Comparison of ENCODE assay signal across 9 cellular contexts in the genomic region with DNA sequence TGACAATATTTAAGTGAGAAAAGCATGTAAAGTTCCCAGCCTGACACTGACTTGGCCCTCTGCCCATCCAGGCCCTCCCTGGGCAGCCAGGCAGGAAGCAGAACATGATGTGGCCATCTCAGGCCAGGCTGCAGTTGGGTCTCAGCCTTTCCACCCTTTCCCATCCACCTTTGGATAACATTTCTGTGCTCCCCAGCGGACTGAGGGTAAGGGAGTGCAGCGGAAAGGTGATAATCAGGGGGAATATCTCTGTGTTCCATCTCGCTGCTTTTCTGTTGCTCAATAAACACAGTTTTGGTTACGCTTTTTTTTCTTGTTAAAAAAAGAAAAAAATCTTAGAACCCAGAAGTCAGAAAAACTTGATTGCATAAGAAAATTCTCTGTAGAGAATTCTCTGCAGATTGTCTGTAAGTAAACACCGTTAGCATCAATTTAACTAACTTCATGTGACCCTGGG.
DNase-seq lines count a peak whose midpoint lies in the region; ATAC-seq, FAIRE-seq and TF ChIP-seq lines count a peak whose summit lies in the region.
"Had no signal": no experiment of that assay in that cellular context is flagged by ENCODE, and none has a peak within 500 bp of the region (broad histone marks: within the 10 kb centered on the region; RNA-seq: fewer than 3 reads in every experiment).

No MANE protein-coding gene starts in this region.

- WGBS in mesenchymal stem cell, result 79% methylated on average over 3 of the region's 5 CpGs

- no peaks in the 10 kb centered on the region for H3K36me3 ChIP-seq in astrocyte (ENCODE audit: insufficient read depth, low read length)
- no peaks in the 10 kb centered on the region for H3K36me3 ChIP-seq in mesenchymal stem cell (ENCODE audit: control insufficient read depth in 1 of 2, insufficient read depth in 2 of 2, low read depth in 1 of 2, low read length in 2 of 2)

- no peak overlapping the region for H3K14ac ChIP-seq in mesenchymal stem cell (ENCODE audit: low read length in 2 of 2)

- H3K27me3 Mint-ChIP-seq in stimulated activated naive CD8-positive, alpha-beta T cell treated with anti-CD3 and anti-CD28 coated beads, Interleukin-15, Interleukin-2, amounts not matched to agents 100 ng/mL and 50 ng/mL, for 24 hours, result no peaks in the 10 kb centered on the region
- H3K27me3 Mint-ChIP-seq in astrocyte (ENCODE audit: low read depth, unreplicated experiment) (no peaks in the 10 kb centered on the region), endothelial cell (ENCODE audit: unreplicated experiment) (no peaks in the 10 kb centered on the region), glutamatergic neuron (ENCODE audit: unreplicated experiment) (no peaks in the 10 kb centered on the region)

- peak overlapping the region; percentile 53 for H3K4me3 ChIP-seq in astrocyte (ENCODE audit: insufficient read depth, low read depth, low read length)
- H3K4me3 ChIP-seq in mesenchymal stem cell (ENCODE audit: insufficient read depth in 1 of 2, low read depth in 1 of 2, low read length in 2 of 2), result peak overlapping the region in 1 of 2 experiments; percentile 74

- no peak for FAIRE-seq in astrocyte (lab: Jason Lieb, UNC)
- FAIRE-seq: keratinocyte had no signal

- H3K9me3 Mint-ChIP-seq in stimulated activated naive CD8-positive, alpha-beta T cell treated with anti-CD3 and anti-CD28 coated beads, Interleukin-15, Interleukin-2, amounts not matched to agents 100 ng/mL and 50 ng/mL, for 24 hours, result no peaks in the 10 kb centered on the region
- peaks cover 5% of the 10 kb centered on the region for H3K9me3 Mint-ChIP-seq in astrocyte (ENCODE audit: unreplicated experiment)
- no peaks in the 10 kb centered on the region for H3K9me3 Mint-ChIP-seq in endothelial cell (ENCODE audit: unreplicated experiment)
- peaks cover 2% of the 10 kb centered on the region for H3K9me3 Mint-ChIP-seq in glutamatergic neuron (ENCODE audit: unreplicated experiment)

- no peaks in the 10 kb centered on the region for H3K79me2 ChIP-seq in astrocyte (ENCODE audit: insufficient read depth, low read length)

- H3K9ac ChIP-seq in astrocyte (ENCODE audit: low read length) (no peak overlapping the region), mesenchymal stem cell (ENCODE audit: low read length) (peak overlapping the region; percentile 81)

- H3K9me3 ChIP-seq in astrocyte (ENCODE audit: insufficient read depth, low read depth, low read length) (no peaks in the 10 kb centered on the region), mesenchymal stem cell (ENCODE audit: control insufficient read depth, low read length) (no peaks in the 10 kb centered on the region)

- no peak for ATAC-seq in stimulated activated naive CD8-positive, alpha-beta T cell treated with anti-CD3 and anti-CD28 coated beads, Interleukin-15, Interleukin-2, amounts not matched to agents 100 U/mL and 50 U/mL, for 24 hours

- peak overlapping the region; percentile 40 for H3K27ac Mint-ChIP-seq in stimulated activated naive CD8-positive, alpha-beta T cell treated with anti-CD3 and anti-CD28 coated beads, Interleukin-15, Interleukin-2, amounts not matched to agents 100 ng/mL and 50 ng/mL, for 24 hours
- no peak overlapping the region for H3K27ac Mint-ChIP-seq in astrocyte (ENCODE audit: unreplicated experiment)
- no peak overlapping the region for H3K27ac Mint-ChIP-seq in endothelial cell (ENCODE audit: unreplicated experiment)
- no peak overlapping the region for H3K27ac Mint-ChIP-seq in glutamatergic neuron (ENCODE audit: unreplicated experiment)

- no peak overlapping the region for H3K23ac ChIP-seq in mesenchymal stem cell (ENCODE audit: low read length in 2 of 2)

- H2BK15ac ChIP-seq in mesenchymal stem cell (ENCODE audit: low read depth, poor library complexity, severe bottlenecking), result no peak overlapping the region

- H3K18ac ChIP-seq in mesenchymal stem cell (ENCODE audit: low read depth in 1 of 2, low read length in 2 of 2), result no peak overlapping the region

- peaks cover 5% of the 10 kb centered on the region for H3K4me1 ChIP-seq in astrocyte (ENCODE audit: insufficient read depth, low read length)
- no peaks in the 10 kb centered on the region for H3K4me1 ChIP-seq in mesenchymal stem cell (ENCODE audit: control insufficient read depth, insufficient read depth, low read depth, low read length)

- TF ChIP-seq CTCF in astrocyte (IDR thresholded peaks at IDR 0.05; ENCODE audit: insufficient read depth, low read depth, low read length) (no peak), endothelial cell (IDR thresholded peaks at IDR 0.05; ENCODE audit: unreplicated experiment) (no peak), glutamatergic neuron (IDR thresholded peaks at IDR 0.05; ENCODE audit: partially characterized antibody, unreplicated experiment) (no peak)

- H4K8ac ChIP-seq in mesenchymal stem cell (ENCODE audit: low read length), result no peak overlapping the region

- peak overlapping the region; percentile 79 for H3K4me3 Mint-ChIP-seq in stimulated activated naive CD8-positive, alpha-beta T cell treated with anti-CD3 and anti-CD28 coated beads, Interleukin-15, Interleukin-2, amounts not matched to agents 100 ng/mL and 50 ng/mL, for 24 hours
- H3K4me3 Mint-ChIP-seq in astrocyte (ENCODE audit: unreplicated experiment), result no peak overlapping the region
- H3K4me3 Mint-ChIP-seq in endothelial cell (ENCODE audit: unreplicated experiment), result no peak overlapping the region
- no peak overlapping the region for H3K4me3 Mint-ChIP-seq in glutamatergic neuron (ENCODE audit: unreplicated experiment)

- H2AK5ac ChIP-seq in mesenchymal stem cell (ENCODE audit: low read length, severe bottlenecking), result no peak overlapping the region

- H2BK12ac ChIP-seq in mesenchymal stem cell (ENCODE audit: low read length in 2 of 2), result no peak overlapping the region

- H4K20me1 ChIP-seq in astrocyte (ENCODE audit: insufficient read depth, low read length), result no peaks in the 10 kb centered on the region

- no peak overlapping the region for H2BK5ac ChIP-seq in mesenchymal stem cell (ENCODE audit: low read depth, low read length, poor library complexity, severe bottlenecking)

- no peak for DNase-seq in stimulated activated naive CD8-positive, alpha-beta T cell treated with anti-CD3 and anti-CD28 coated beads, Interleukin-15, Interleukin-2, amounts not matched to agents 100 U/mL and 50 U/mL, for 24 hours
- DNase-seq in astrocyte (ENCODE audit: low read depth), result no peak
- peak; percentile 34 for DNase-seq in mesenchymal stem cell
- DNase-seq in occipital lobe (lab: John Stamatoyannopoulos, UW), result no peak
- DNase-seq in endothelial cell (ENCODE audit: low spot score), result no peak
- DNase-seq in NCI-H2171 (lab: John Stamatoyannopoulos, UW), result no peak
- DNase-seq in glutamatergic neuron, result no peak

- no peak overlapping the region for H3K4ac ChIP-seq in mesenchymal stem cell (ENCODE audit: low read depth in 1 of 2, low read length in 2 of 2)

- no peak overlapping the region for H3K27ac ChIP-seq in astrocyte (ENCODE audit: low read depth, low read length)
- no peak overlapping the region for H3K27ac ChIP-seq in mesenchymal stem cell (ENCODE audit: low read length, poor library complexity, severe bottlenecking)

- peaks cover 54% of the 10 kb centered on the region for H3K4me1 Mint-ChIP-seq in stimulated activated naive CD8-positive, alpha-beta T cell treated with anti-CD3 and anti-CD28 coated beads, Interleukin-15, Interleukin-2, amounts not matched to agents 100 ng/mL and 50 ng/mL, for 24 hours (ENCODE audit: low read depth)
- H3K4me1 Mint-ChIP-seq in astrocyte (ENCODE audit: low read depth, unreplicated experiment), result peaks cover 2% of the 10 kb centered on the region
- peaks cover 5% of the 10 kb centered on the region for H3K4me1 Mint-ChIP-seq in endothelial cell (ENCODE audit: unreplicated experiment)
- H3K4me1 Mint-ChIP-seq in glutamatergic neuron (ENCODE audit: low read depth, unreplicated experiment), result peaks cover 2% of the 10 kb centered on the region

- H4K91ac ChIP-seq in mesenchymal stem cell (ENCODE audit: low read length), result no peak overlapping the region

- no peak overlapping the region for H2BK120ac ChIP-seq in mesenchymal stem cell (ENCODE audit: low read depth, low read length)

- no peaks in the 10 kb centered on the region for H3K36me3 Mint-ChIP-seq in stimulated activated naive CD8-positive, alpha-beta T cell treated with anti-CD3 and anti-CD28 coated beads, Interleukin-15, Interleukin-2, amounts not matched to agents 100 ng/mL and 50 ng/mL, for 24 hours (ENCODE audit: low read depth)
- H3K36me3 Mint-ChIP-seq in astrocyte (ENCODE audit: low read depth, unreplicated experiment) (no peaks in the 10 kb centered on the region), endothelial cell (ENCODE audit: low read depth, unreplicated experiment) (no peaks in the 10 kb centered on the region), glutamatergic neuron (ENCODE audit: unreplicated experiment) (no peaks in the 10 kb centered on the region)

- peak overlapping the region; percentile 31 for H2AFZ ChIP-seq in astrocyte (ENCODE audit: low read depth, low read length)
- no peak overlapping the region for H2AFZ ChIP-seq in mesenchymal stem cell (ENCODE audit: low read depth, low read length)

- peaks cover 3% of the 10 kb centered on the region for H3K27me3 ChIP-seq in astrocyte (ENCODE audit: insufficient read depth, low read length)
- H3K27me3 ChIP-seq in mesenchymal stem cell (ENCODE audit: control insufficient read depth in 1 of 2, insufficient read depth in 1 of 2, low read length in 2 of 2), result no peaks in the 10 kb centered on the region

- H3K4me2 ChIP-seq in astrocyte (ENCODE audit: low read length) (peak overlapping the region; percentile 79), mesenchymal stem cell (ENCODE audit: low read length, poor library complexity, severe bottlenecking) (no peak overlapping the region)

- no peaks in the 10 kb centered on the region for H3K79me1 ChIP-seq in mesenchymal stem cell (replicated peaks; ENCODE audit: low read length, poor library complexity, severe bottlenecking)
